Comparison of ENCODE assay signal across 2 cellular contexts in genomic region chr1:198520524-198521254, GRCh38.
TF ChIP-seq lines count a peak whose summit lies in the region.

No MANE protein-coding gene starts in this region.

TF ChIP-seq in GM23338, 12 proteins besides CTCF, POLR2A, EP300 and RAD21 (continued from another document):
- no peak for TF ChIP-seq ZNF462 (CRISPR knock-in tag; IDR thresholded peaks at IDR 0.05)
- no peak for TF ChIP-seq POLR2AphosphoS5 (IDR thresholded peaks at IDR 0.05; ENCODE audit: low read depth)
- TF ChIP-seq NANOG (IDR thresholded peaks at IDR 0.05; ENCODE audit: borderline replicate concordance): no peak
- no peak for TF ChIP-seq CREB1 (CRISPR knock-in tag; IDR thresholded peaks at IDR 0.05; ENCODE audit: low read depth)

TF ChIP-seq in IMR-90, 13 proteins besides CTCF, POLR2A, EP300 and RAD21 (continued from another document):
- TF ChIP-seq, protein P1, sequence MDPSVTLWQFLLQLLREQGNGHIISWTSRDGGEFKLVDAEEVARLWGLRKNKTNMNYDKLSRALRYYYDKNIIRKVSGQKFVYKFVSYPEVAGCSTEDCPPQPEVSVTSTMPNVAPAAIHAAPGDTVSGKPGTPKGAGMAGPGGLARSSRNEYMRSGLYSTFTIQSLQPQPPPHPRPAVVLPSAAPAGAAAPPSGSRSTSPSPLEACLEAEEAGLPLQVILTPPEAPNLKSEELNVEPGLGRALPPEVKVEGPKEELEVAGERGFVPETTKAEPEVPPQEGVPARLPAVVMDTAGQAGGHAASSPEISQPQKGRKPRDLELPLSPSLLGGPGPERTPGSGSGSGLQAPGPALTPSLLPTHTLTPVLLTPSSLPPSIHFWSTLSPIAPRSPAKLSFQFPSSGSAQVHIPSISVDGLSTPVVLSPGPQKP (IDR thresholded peaks at IDR 0.05; ENCODE audit: borderline replicate concordance, low read depth, low read length): no peak
- TF ChIP-seq MXI1 (IDR thresholded peaks at IDR 0.05; ENCODE audit: borderline replicate concordance, low read depth, low read length) (no peak), CEBPB (IDR thresholded peaks at IDR 0.05; ENCODE audit: low read depth, low read length) (no peak), MAFK (IDR thresholded peaks at IDR 0.05; ENCODE audit: low read depth, low read length) (no peak), USF2 (IDR thresholded peaks at IDR 0.05; ENCODE audit: low read depth, low read length) (no peak), FOS (IDR thresholded peaks at IDR 0.05; ENCODE audit: low read depth, low read length) (no peak), RCOR1 (IDR thresholded peaks at IDR 0.05; ENCODE audit: insufficient replicate concordance, low read length) (no peak)
